ENCODE assay signal across 1 cellular context in the genomic region with DNA sequence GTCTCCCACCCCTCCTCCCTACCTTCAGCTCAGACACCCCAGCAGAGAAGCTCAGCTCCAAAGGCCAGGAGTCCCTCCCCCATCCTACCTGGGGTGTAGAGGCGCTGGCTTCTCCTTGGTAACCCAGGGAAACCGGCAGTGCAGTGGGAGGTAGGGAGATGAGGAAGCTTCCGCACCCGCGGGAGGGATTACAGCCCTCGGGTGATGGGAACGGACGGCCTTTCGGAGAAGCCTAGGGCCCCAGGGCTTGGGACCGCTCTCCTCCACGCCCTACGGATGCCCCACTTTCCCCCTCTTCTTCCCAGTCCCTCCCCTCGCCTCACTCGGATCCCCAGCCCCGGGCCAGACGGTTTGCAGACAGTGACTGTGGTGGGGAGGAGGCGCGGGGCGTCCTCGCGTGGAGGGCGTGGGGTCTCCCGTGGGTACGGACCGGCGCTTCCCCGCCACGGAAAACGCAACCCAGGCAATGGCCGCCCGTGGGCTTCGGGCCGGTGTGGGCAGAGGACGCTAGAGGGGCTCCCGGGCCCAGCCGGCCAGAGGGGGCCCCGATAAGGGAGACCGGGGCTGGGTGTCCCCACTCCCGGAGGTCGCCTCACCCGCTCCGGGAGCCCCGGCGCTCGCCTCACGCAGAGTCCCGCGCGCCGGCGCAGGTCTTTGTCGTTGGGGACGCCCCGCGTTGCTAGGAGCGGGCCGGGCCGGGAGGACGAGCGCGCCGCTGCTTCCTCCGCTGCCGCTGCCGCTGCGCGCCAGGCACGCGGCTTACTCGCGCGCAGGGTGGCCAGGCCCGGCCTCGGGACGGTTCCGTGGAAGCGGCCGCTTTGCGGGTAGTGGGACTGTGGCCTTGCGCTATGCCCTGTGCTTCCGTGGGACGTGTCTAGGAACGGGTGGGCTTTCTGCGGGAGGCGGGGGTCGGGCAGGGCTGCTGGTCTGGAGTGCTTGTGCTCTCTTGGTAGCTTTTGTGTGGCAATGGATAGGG.
A peak's percentile ranks its signal among the peaks of the same experiment; 100 is the strongest.
TF ChIP-seq lines count a peak whose summit lies in the region.

No MANE protein-coding gene starts in this region.

TF ChIP-seq in WTC11, 78 proteins besides CTCF, POLR2A, EP300 and RAD21 (continued from another document and continues in another):
- TF ChIP-seq ZNF416 (CRISPR knock-in tag; IDR thresholded peaks at IDR 0.05): 0 out of 2 replicates have a peak, but pooled peaks have one; percentile 10
- TF ChIP-seq, protein P1, sequence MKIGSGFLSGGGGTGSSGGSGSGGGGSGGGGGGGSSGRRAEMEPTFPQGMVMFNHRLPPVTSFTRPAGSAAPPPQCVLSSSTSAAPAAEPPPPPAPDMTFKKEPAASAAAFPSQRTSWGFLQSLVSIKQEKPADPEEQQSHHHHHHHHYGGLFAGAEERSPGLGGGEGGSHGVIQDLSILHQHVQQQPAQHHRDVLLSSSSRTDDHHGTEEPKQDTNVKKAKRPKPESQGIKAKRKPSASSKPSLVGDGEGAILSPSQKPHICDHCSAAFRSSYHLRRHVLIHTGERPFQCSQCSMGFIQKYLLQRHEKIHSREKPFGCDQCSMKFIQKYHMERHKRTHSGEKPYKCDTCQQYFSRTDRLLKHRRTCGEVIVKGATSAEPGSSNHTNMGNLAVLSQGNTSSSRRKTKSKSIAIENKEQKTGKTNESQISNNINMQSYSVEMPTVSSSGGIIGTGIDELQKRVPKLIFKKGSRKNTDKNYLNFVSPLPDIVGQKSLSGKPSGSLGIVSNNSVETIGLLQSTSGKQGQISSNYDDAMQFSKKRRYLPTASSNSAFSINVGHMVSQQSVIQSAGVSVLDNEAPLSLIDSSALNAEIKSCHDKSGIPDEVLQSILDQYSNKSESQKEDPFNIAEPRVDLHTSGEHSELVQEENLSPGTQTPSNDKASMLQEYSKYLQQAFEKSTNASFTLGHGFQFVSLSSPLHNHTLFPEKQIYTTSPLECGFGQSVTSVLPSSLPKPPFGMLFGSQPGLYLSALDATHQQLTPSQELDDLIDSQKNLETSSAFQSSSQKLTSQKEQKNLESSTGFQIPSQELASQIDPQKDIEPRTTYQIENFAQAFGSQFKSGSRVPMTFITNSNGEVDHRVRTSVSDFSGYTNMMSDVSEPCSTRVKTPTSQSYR (CRISPR knock-in tag; IDR thresholded peaks at IDR 0.05): peak; percentile 21; the same call in 1 of the 2 replicates
- TF ChIP-seq, protein P2, sequence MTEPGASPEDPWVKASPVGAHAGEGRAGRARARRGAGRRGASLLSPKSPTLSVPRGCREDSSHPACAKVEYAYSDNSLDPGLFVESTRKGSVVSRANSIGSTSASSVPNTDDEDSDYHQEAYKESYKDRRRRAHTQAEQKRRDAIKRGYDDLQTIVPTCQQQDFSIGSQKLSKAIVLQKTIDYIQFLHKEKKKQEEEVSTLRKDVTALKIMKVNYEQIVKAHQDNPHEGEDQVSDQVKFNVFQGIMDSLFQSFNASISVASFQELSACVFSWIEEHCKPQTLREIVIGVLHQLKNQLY (CRISPR knock-in tag; IDR thresholded peaks at IDR 0.05): peak; percentile 56; the same call in 1 of the 2 replicates
- TF ChIP-seq, protein P3, sequence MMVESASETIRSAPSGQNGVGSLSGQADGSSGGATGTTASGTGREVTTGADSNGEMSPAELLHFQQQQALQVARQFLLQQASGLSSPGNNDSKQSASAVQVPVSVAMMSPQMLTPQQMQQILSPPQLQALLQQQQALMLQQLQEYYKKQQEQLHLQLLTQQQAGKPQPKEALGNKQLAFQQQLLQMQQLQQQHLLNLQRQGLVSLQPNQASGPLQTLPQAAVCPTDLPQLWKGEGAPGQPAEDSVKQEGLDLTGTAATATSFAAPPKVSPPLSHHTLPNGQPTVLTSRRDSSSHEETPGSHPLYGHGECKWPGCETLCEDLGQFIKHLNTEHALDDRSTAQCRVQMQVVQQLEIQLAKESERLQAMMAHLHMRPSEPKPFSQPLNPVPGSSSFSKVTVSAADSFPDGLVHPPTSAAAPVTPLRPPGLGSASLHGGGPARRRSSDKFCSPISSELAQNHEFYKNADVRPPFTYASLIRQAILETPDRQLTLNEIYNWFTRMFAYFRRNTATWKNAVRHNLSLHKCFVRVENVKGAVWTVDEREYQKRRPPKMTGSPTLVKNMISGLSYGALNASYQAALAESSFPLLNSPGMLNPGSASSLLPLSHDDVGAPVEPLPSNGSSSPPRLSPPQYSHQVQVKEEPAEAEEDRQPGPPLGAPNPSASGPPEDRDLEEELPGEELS (CRISPR knock-in tag; IDR thresholded peaks at IDR 0.05): 0 out of 2 replicates have a peak, but pooled peaks have one; percentile 1
- TF ChIP-seq, protein P4, sequence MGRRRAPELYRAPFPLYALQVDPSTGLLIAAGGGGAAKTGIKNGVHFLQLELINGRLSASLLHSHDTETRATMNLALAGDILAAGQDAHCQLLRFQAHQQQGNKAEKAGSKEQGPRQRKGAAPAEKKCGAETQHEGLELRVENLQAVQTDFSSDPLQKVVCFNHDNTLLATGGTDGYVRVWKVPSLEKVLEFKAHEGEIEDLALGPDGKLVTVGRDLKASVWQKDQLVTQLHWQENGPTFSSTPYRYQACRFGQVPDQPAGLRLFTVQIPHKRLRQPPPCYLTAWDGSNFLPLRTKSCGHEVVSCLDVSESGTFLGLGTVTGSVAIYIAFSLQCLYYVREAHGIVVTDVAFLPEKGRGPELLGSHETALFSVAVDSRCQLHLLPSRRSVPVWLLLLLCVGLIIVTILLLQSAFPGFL (CRISPR knock-in tag; IDR thresholded peaks at IDR 0.05; ENCODE audit: borderline replicate concordance): no peak
- TF ChIP-seq, protein P5, sequence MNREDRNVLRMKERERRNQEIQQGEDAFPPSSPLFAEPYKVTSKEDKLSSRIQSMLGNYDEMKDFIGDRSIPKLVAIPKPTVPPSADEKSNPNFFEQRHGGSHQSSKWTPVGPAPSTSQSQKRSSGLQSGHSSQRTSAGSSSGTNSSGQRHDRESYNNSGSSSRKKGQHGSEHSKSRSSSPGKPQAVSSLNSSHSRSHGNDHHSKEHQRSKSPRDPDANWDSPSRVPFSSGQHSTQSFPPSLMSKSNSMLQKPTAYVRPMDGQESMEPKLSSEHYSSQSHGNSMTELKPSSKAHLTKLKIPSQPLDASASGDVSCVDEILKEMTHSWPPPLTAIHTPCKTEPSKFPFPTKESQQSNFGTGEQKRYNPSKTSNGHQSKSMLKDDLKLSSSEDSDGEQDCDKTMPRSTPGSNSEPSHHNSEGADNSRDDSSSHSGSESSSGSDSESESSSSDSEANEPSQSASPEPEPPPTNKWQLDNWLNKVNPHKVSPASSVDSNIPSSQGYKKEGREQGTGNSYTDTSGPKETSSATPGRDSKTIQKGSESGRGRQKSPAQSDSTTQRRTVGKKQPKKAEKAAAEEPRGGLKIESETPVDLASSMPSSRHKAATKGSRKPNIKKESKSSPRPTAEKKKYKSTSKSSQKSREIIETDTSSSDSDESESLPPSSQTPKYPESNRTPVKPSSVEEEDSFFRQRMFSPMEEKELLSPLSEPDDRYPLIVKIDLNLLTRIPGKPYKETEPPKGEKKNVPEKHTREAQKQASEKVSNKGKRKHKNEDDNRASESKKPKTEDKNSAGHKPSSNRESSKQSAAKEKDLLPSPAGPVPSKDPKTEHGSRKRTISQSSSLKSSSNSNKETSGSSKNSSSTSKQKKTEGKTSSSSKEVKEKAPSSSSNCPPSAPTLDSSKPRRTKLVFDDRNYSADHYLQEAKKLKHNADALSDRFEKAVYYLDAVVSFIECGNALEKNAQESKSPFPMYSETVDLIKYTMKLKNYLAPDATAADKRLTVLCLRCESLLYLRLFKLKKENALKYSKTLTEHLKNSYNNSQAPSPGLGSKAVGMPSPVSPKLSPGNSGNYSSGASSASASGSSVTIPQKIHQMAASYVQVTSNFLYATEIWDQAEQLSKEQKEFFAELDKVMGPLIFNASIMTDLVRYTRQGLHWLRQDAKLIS (CRISPR knock-in tag; IDR thresholded peaks at IDR 0.05; ENCODE audit: borderline replicate concordance): no peak
- no peak; the same call in 1 of the 2 replicates for TF ChIP-seq ZNF232 (CRISPR knock-in tag; IDR thresholded peaks at IDR 0.05)
- no peak for TF ChIP-seq ZNF396 (CRISPR knock-in tag; IDR thresholded peaks at IDR 0.05; ENCODE audit: borderline replicate concordance)
- TF ChIP-seq, protein P6, sequence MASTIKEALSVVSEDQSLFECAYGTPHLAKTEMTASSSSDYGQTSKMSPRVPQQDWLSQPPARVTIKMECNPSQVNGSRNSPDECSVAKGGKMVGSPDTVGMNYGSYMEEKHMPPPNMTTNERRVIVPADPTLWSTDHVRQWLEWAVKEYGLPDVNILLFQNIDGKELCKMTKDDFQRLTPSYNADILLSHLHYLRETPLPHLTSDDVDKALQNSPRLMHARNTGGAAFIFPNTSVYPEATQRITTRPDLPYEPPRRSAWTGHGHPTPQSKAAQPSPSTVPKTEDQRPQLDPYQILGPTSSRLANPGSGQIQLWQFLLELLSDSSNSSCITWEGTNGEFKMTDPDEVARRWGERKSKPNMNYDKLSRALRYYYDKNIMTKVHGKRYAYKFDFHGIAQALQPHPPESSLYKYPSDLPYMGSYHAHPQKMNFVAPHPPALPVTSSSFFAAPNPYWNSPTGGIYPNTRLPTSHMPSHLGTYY (CRISPR knock-in tag; IDR thresholded peaks at IDR 0.05): 0 out of 2 replicates have a peak, but pooled peaks have one; percentile 32
- no peak for TF ChIP-seq ZNF219 (CRISPR knock-in tag; IDR thresholded peaks at IDR 0.05; ENCODE audit: borderline replicate concordance)
- TF ChIP-seq NR2C2 (CRISPR knock-in tag; IDR thresholded peaks at IDR 0.05): no peak
- TF ChIP-seq, protein P7, sequence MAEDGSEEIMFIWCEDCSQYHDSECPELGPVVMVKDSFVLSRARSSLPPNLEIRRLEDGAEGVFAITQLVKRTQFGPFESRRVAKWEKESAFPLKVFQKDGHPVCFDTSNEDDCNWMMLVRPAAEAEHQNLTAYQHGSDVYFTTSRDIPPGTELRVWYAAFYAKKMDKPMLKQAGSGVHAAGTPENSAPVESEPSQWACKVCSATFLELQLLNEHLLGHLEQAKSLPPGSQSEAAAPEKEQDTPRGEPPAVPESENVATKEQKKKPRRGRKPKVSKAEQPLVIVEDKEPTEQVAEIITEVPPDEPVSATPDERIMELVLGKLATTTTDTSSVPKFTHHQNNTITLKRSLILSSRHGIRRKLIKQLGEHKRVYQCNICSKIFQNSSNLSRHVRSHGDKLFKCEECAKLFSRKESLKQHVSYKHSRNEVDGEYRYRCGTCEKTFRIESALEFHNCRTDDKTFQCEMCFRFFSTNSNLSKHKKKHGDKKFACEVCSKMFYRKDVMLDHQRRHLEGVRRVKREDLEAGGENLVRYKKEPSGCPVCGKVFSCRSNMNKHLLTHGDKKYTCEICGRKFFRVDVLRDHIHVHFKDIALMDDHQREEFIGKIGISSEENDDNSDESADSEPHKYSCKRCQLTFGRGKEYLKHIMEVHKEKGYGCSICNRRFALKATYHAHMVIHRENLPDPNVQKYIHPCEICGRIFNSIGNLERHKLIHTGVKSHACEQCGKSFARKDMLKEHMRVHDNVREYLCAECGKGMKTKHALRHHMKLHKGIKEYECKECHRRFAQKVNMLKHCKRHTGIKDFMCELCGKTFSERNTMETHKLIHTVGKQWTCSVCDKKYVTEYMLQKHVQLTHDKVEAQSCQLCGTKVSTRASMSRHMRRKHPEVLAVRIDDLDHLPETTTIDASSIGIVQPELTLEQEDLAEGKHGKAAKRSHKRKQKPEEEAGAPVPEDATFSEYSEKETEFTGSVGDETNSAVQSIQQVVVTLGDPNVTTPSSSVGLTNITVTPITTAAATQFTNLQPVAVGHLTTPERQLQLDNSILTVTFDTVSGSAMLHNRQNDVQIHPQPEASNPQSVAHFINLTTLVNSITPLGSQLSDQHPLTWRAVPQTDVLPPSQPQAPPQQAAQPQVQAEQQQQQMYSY (CRISPR knock-in tag; IDR thresholded peaks at IDR 0.05): no peak
- TF ChIP-seq JAZF1 (CRISPR knock-in tag; IDR thresholded peaks at IDR 0.05): no peak
- no peak for TF ChIP-seq NFATC4 (CRISPR knock-in tag; IDR thresholded peaks at IDR 0.05)
- TF ChIP-seq, protein P8, sequence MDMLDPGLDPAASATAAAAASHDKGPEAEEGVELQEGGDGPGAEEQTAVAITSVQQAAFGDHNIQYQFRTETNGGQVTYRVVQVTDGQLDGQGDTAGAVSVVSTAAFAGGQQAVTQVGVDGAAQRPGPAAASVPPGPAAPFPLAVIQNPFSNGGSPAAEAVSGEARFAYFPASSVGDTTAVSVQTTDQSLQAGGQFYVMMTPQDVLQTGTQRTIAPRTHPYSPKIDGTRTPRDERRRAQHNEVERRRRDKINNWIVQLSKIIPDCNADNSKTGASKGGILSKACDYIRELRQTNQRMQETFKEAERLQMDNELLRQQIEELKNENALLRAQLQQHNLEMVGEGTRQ (CRISPR knock-in tag; IDR thresholded peaks at IDR 0.05): 0 out of 2 replicates have a peak, but pooled peaks have one; percentile 16
- no peak for TF ChIP-seq ATF1 (CRISPR knock-in tag; IDR thresholded peaks at IDR 0.05)
- TF ChIP-seq IRF2 (CRISPR knock-in tag; IDR thresholded peaks at IDR 0.05; ENCODE audit: borderline replicate concordance, low read depth): no peak
- TF ChIP-seq, protein P9, sequence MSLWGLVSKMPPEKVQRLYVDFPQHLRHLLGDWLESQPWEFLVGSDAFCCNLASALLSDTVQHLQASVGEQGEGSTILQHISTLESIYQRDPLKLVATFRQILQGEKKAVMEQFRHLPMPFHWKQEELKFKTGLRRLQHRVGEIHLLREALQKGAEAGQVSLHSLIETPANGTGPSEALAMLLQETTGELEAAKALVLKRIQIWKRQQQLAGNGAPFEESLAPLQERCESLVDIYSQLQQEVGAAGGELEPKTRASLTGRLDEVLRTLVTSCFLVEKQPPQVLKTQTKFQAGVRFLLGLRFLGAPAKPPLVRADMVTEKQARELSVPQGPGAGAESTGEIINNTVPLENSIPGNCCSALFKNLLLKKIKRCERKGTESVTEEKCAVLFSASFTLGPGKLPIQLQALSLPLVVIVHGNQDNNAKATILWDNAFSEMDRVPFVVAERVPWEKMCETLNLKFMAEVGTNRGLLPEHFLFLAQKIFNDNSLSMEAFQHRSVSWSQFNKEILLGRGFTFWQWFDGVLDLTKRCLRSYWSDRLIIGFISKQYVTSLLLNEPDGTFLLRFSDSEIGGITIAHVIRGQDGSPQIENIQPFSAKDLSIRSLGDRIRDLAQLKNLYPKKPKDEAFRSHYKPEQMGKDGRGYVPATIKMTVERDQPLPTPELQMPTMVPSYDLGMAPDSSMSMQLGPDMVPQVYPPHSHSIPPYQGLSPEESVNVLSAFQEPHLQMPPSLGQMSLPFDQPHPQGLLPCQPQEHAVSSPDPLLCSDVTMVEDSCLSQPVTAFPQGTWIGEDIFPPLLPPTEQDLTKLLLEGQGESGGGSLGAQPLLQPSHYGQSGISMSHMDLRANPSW (CRISPR knock-in tag; conservative IDR thresholded peaks at IDR 0.05; ENCODE audit: low read depth): no peak
- no peak for TF ChIP-seq ZNF263 (CRISPR knock-in tag; IDR thresholded peaks at IDR 0.05; ENCODE audit: low read depth)
- TF ChIP-seq, protein P10, sequence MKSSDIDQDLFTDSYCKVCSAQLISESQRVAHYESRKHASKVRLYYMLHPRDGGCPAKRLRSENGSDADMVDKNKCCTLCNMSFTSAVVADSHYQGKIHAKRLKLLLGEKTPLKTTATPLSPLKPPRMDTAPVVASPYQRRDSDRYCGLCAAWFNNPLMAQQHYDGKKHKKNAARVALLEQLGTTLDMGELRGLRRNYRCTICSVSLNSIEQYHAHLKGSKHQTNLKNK (CRISPR knock-in tag; IDR thresholded peaks at IDR 0.05): peak; percentile 32; the same call in 1 of the 2 replicates
- TF ChIP-seq ESRRA (CRISPR knock-in tag; IDR thresholded peaks at IDR 0.05; ENCODE audit: borderline replicate concordance): peak; percentile 32; the same call in 1 of the 2 replicates
- TF ChIP-seq ZNF138 (CRISPR knock-in tag; conservative IDR thresholded peaks at IDR 0.05): peak; percentile 87; the same call in 1 of the 2 replicates
- no peak for TF ChIP-seq MXD4 (CRISPR knock-in tag; IDR thresholded peaks at IDR 0.05; ENCODE audit: borderline replicate concordance)
